In the genomic region with DNA sequence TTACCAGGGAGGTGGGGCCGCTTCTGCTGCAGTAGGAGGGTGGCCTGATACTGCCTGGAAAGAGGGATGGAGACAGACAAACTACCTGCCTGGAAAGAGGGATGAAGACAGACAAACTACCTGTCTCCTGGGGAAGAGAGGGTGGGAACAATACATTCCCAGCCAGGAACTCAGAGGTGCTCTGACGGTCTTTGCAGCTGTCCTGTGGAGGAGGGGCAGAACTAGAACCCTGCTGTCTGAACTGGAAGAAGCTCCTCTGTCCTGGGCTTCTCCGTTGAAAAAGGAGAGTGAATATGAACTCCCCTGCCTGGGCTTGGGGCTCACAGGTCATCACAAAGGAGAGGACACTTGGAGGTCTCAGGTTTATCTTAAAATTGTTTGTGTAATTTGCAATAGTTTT, we compare ENCODE assay signal across 27 cellular contexts.
"Had no signal": no experiment of that assay in that cellular context is flagged by ENCODE, and none has a peak within 500 bp of the region (broad histone marks: within the 10 kb centered on the region; RNA-seq: fewer than 3 reads in every experiment).

No MANE protein-coding gene starts in this region.

- H3K9me3 ChIP-seq: mucosa of descending colon, neutrophil, ovary, right lobe of liver, testis, transverse colon had no signal

- H3K27me3 ChIP-seq: neutrophil, ovary, right lobe of liver, testis, transverse colon had no signal

- H3K4me1 ChIP-seq: testis, transverse colon had no signal

- H3K9me3 Mint-ChIP-seq: activated CD4-positive, alpha-beta memory T cell treated with anti-CD3 and anti-CD28 coated beads, Interleukin-2, amount 10 ng/mL, durations not matched to agents 7 days and 5 days; activated CD4-positive, alpha-beta T cell treated with anti-CD3 and anti-CD28 coated beads, Interleukin-2, amount 10 ng/mL, durations not matched to agents 7 days and 5 days; activated naive CD4-positive, alpha-beta T cell treated with anti-CD3 and anti-CD28 coated beads, Interleukin-2, amount 10 ng/mL, durations not matched to agents 7 days and 5 days; activated naive CD8-positive, alpha-beta T cell treated with anti-CD3 and anti-CD28 coated beads, Interleukin-2, amount 10 ng/mL, durations not matched to agents 7 days and 5 days; activated T-cell treated with anti-CD3 and anti-CD28 coated beads, Interleukin-2, amount 50 U/mL, for 24 hours; effector memory CD8-positive, alpha-beta T cell; natural killer cell treated with Interleukin-12 subunit alpha and Interleukin-12 subunit beta and Interleukin-15 and Interleukin-18, amount 100 ng/mL, for 72 hours; WTC11 had no signal

- H3K36me3 ChIP-seq: brain microvascular endothelial cell, neutrophil, ovary, right lobe of liver, transverse colon had no signal

- H3K4me1 Mint-ChIP-seq: activated CD4-positive, alpha-beta memory T cell treated with anti-CD3 and anti-CD28 coated beads, Interleukin-2, amount 10 ng/mL, durations not matched to agents 7 days and 5 days; activated CD4-positive, alpha-beta T cell treated with anti-CD3 and anti-CD28 coated beads, Interleukin-2, amount 10 ng/mL, durations not matched to agents 7 days and 5 days; activated naive CD4-positive, alpha-beta T cell treated with anti-CD3 and anti-CD28 coated beads, Interleukin-2, amount 10 ng/mL, durations not matched to agents 7 days and 5 days had no signal

- DNase-seq: activated CD4-positive, alpha-beta memory T cell treated with anti-CD3 and anti-CD28 coated beads, Interleukin-2, amount 10 ng/mL, durations not matched to agents 7 days and 5 days; activated CD4-positive, alpha-beta T cell treated with anti-CD3 and anti-CD28 coated beads for 1 hour; activated CD4-positive, alpha-beta T cell treated with anti-CD3 and anti-CD28 coated beads, Interleukin-2, amount 10 ng/mL, durations not matched to agents 7 days and 5 days; activated CD8-positive, alpha-beta memory T cell treated with anti-CD3 and anti-CD28 coated beads, Interleukin-2, amount 50 U/mL, for 48 hours; activated gamma-delta T cell; activated naive CD4-positive, alpha-beta T cell treated with anti-CD3 and anti-CD28 coated beads, Interleukin-2, amount 10 ng/mL, durations not matched to agents 7 days and 5 days; activated naive CD8-positive, alpha-beta T cell treated with anti-CD3 and anti-CD28 coated beads, Interleukin-2, amount 10 ng/mL, durations not matched to agents 7 days and 5 days; activated T-cell treated with anti-CD3 and anti-CD28 coated beads, Interleukin-2, amount 50 U/mL, for 24 hours; brain microvascular endothelial cell; caudate nucleus; cortex of kidney; effector memory CD8-positive, alpha-beta T cell; head of caudate nucleus; hippocampal formation; left cardiac atrium; left ventricle myocardium superior; mucosa of descending colon; ovary; right lobe of liver; stimulated activated CD4-positive, alpha-beta T cell treated with anti-CD3 and anti-CD28 coated beads, Interleukin-2, amount 100 ng/mL, for 48 hours; stimulated activated naive CD8-positive, alpha-beta T cell treated with anti-CD3 and anti-CD28 coated beads, Interleukin-15, Interleukin-2, amounts not matched to agents 100 U/mL and 50 U/mL, for 24 hours; testis; transverse colon had no signal

- H3K4me3 Mint-ChIP-seq: activated CD4-positive, alpha-beta memory T cell treated with anti-CD3 and anti-CD28 coated beads, Interleukin-2, amount 10 ng/mL, durations not matched to agents 7 days and 5 days; activated CD4-positive, alpha-beta T cell treated with anti-CD3 and anti-CD28 coated beads, Interleukin-2, amount 10 ng/mL, durations not matched to agents 7 days and 5 days; activated naive CD4-positive, alpha-beta T cell treated with anti-CD3 and anti-CD28 coated beads, Interleukin-2, amount 10 ng/mL, durations not matched to agents 7 days and 5 days; activated naive CD8-positive, alpha-beta T cell treated with anti-CD3 and anti-CD28 coated beads, Interleukin-2, amount 10 ng/mL, durations not matched to agents 7 days and 5 days; activated T-cell treated with anti-CD3 and anti-CD28 coated beads, Interleukin-2, amount 50 U/mL, for 24 hours; effector memory CD8-positive, alpha-beta T cell; natural killer cell treated with Interleukin-12 subunit alpha and Interleukin-12 subunit beta and Interleukin-15 and Interleukin-18, amount 100 ng/mL, for 72 hours; WTC11 had no signal

- H3K27ac ChIP-seq: brain microvascular endothelial cell, neutrophil, ovary, right lobe of liver, testis, transverse colon had no signal

- H3K27ac Mint-ChIP-seq: activated CD4-positive, alpha-beta memory T cell treated with anti-CD3 and anti-CD28 coated beads, Interleukin-2, amount 10 ng/mL, durations not matched to agents 7 days and 5 days; activated CD4-positive, alpha-beta T cell treated with anti-CD3 and anti-CD28 coated beads, Interleukin-2, amount 10 ng/mL, durations not matched to agents 7 days and 5 days; activated naive CD4-positive, alpha-beta T cell treated with anti-CD3 and anti-CD28 coated beads, Interleukin-2, amount 10 ng/mL, durations not matched to agents 7 days and 5 days; activated naive CD8-positive, alpha-beta T cell treated with anti-CD3 and anti-CD28 coated beads, Interleukin-2, amount 10 ng/mL, durations not matched to agents 7 days and 5 days; activated T-cell treated with anti-CD3 and anti-CD28 coated beads, Interleukin-2, amount 50 U/mL, for 24 hours; effector memory CD8-positive, alpha-beta T cell; natural killer cell treated with Interleukin-12 subunit alpha and Interleukin-12 subunit beta and Interleukin-15 and Interleukin-18, amount 100 ng/mL, for 72 hours; progenitor cell of endocrine pancreas; WTC11 had no signal

- H3K36me3 Mint-ChIP-seq: activated naive CD4-positive, alpha-beta T cell treated with anti-CD3 and anti-CD28 coated beads, Interleukin-2, amount 10 ng/mL, durations not matched to agents 7 days and 5 days; activated naive CD8-positive, alpha-beta T cell treated with anti-CD3 and anti-CD28 coated beads, Interleukin-2, amount 10 ng/mL, durations not matched to agents 7 days and 5 days; natural killer cell treated with Interleukin-12 subunit alpha and Interleukin-12 subunit beta and Interleukin-15 and Interleukin-18, amount 100 ng/mL, for 72 hours; WTC11 had no signal

- H3K4me3 ChIP-seq: mucosa of descending colon, ovary, right lobe of liver, testis, transverse colon had no signal

- ATAC-seq: effector memory CD8-positive, alpha-beta T cell; left cardiac atrium; left ventricle myocardium superior; right lobe of liver; stimulated activated naive CD8-positive, alpha-beta T cell treated with anti-CD3 and anti-CD28 coated beads, Interleukin-15, Interleukin-2, amounts not matched to agents 100 U/mL and 50 U/mL, for 24 hours; WTC11 had no signal
